Comparison of ENCODE assay signal across 1 cellular context in the genomic region with DNA sequence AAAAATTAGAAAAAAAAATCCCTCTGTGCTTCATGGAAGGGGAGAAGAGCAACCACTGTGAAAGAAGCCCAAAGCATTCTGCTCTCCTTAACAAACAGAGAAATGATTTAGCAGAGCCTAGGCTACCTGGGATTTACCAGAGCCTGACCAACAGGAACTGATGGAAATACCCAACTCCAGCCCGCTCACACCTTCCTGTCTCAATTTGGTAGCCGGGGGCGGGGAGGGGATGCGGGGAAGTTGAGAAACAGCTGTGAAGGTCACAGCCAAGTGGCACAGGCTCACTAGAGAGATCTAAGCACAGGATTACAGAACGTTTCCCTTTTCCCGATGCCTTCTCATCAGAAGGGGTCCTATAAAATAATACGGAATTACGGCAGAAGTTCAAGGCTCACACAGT.
TF ChIP-seq lines count a peak whose summit lies in the region.

No MANE protein-coding gene starts in this region.

TF ChIP-seq in GM12878, 131 proteins besides CTCF, POLR2A, EP300 and RAD21 (continued from another document and continues in another):
- TF ChIP-seq, protein P1, sequence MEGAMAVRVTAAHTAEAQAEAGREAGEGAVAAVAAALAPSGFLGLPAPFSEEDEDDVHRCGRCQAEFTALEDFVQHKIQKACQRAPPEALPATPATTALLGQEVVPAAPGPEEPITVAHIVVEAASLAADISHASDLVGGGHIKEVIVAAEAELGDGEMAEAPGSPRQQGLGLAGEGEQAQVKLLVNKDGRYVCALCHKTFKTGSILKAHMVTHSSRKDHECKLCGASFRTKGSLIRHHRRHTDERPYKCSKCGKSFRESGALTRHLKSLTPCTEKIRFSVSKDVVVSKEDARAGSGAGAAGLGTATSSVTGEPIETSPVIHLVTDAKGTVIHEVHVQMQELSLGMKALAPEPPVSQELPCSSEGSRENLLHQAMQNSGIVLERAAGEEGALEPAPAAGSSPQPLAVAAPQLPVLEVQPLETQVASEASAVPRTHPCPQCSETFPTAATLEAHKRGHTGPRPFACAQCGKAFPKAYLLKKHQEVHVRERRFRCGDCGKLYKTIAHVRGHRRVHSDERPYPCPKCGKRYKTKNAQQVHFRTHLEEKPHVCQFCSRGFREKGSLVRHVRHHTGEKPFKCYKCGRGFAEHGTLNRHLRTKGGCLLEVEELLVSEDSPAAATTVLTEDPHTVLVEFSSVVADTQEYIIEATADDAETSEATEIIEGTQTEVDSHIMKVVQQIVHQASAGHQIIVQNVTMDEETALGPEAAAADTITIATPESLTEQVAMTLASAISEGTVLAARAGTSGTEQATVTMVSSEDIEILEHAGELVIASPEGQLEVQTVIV (IDR thresholded peaks at IDR 0.05; ENCODE audit: borderline replicate concordance, partially characterized antibody) = no peak
- TF ChIP-seq TAF1 (IDR thresholded peaks at IDR 0.05; ENCODE audit: borderline replicate concordance, low read depth, low read length) = no peak
- peak; percentile 39; the same call in 1 of the 2 replicates for TF ChIP-seq CREM (IDR thresholded peaks at IDR 0.05; ENCODE audit: low read depth)
- TF ChIP-seq, protein P2, sequence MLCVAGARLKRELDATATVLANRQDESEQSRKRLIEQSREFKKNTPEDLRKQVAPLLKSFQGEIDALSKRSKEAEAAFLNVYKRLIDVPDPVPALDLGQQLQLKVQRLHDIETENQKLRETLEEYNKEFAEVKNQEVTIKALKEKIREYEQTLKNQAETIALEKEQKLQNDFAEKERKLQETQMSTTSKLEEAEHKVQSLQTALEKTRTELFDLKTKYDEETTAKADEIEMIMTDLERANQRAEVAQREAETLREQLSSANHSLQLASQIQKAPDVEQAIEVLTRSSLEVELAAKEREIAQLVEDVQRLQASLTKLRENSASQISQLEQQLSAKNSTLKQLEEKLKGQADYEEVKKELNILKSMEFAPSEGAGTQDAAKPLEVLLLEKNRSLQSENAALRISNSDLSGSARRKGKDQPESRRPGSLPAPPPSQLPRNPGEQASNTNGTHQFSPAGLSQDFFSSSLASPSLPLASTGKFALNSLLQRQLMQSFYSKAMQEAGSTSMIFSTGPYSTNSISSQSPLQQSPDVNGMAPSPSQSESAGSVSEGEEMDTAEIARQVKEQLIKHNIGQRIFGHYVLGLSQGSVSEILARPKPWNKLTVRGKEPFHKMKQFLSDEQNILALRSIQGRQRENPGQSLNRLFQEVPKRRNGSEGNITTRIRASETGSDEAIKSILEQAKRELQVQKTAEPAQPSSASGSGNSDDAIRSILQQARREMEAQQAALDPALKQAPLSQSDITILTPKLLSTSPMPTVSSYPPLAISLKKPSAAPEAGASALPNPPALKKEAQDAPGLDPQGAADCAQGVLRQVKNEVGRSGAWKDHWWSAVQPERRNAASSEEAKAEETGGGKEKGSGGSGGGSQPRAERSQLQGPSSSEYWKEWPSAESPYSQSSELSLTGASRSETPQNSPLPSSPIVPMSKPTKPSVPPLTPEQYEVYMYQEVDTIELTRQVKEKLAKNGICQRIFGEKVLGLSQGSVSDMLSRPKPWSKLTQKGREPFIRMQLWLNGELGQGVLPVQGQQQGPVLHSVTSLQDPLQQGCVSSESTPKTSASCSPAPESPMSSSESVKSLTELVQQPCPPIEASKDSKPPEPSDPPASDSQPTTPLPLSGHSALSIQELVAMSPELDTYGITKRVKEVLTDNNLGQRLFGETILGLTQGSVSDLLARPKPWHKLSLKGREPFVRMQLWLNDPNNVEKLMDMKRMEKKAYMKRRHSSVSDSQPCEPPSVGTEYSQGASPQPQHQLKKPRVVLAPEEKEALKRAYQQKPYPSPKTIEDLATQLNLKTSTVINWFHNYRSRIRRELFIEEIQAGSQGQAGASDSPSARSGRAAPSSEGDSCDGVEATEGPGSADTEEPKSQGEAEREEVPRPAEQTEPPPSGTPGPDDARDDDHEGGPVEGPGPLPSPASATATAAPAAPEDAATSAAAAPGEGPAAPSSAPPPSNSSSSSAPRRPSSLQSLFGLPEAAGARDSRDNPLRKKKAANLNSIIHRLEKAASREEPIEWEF (IDR thresholded peaks at IDR 0.05; ENCODE audit: insufficient replicate concordance, low read depth, low read length) = no peak
- no peak for TF ChIP-seq YBX1 (IDR thresholded peaks at IDR 0.05)
- no peak for TF ChIP-seq GABPA (IDR thresholded peaks at IDR 0.05; ENCODE audit: low read depth)
- no peak for TF ChIP-seq RCOR1 (conservative IDR thresholded peaks at IDR 0.05; ENCODE audit: low read depth, low read length)
- no peak for TF ChIP-seq SMAD1 (IDR thresholded peaks at IDR 0.05; ENCODE audit: low read depth, partially characterized antibody)
- no peak for TF ChIP-seq ZNF384 (IDR thresholded peaks at IDR 0.05; ENCODE audit: borderline replicate concordance, low read depth, low read length)
- TF ChIP-seq NFXL1 (IDR thresholded peaks at IDR 0.05; ENCODE audit: borderline replicate concordance) = no peak
- TF ChIP-seq, protein P3, sequence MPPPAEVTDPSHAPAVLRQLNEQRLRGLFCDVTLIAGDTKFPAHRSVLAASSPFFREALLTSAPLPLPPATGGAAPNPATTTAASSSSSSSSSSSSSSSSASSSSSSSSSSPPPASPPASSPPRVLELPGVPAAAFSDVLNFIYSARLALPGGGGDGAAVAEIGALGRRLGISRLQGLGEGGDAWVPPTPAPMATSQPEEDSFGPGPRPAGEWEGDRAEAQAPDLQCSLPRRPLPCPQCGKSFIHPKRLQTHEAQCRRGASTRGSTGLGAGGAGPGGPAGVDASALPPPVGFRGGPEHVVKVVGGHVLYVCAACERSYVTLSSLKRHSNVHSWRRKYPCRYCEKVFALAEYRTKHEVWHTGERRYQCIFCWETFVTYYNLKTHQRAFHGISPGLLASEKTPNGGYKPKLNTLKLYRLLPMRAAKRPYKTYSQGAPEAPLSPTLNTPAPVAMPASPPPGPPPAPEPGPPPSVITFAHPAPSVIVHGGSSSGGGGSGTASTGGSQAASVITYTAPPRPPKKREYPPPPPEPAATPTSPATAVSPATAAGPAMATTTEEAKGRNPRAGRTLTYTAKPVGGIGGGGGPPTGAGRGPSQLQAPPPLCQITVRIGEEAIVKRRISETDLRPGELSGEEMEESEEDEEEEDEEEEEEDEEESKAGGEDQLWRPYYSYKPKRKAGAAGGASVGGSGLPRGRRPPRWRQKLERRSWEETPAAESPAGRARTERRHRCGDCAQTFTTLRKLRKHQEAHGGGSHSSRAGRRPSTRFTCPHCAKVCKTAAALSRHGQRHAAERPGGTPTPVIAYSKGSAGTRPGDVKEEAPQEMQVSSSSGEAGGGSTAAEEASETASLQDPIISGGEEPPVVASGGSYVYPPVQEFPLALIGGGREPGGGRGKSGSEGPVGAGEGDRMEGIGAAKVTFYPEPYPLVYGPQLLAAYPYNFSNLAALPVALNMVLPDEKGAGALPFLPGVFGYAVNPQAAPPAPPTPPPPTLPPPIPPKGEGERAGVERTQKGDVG (CRISPR knock-in tag; IDR thresholded peaks at IDR 0.05) = no peak
- TF ChIP-seq ZZZ3 (IDR thresholded peaks at IDR 0.05; ENCODE audit: control insufficient read depth, insufficient read length, low read depth) = no peak
- TF ChIP-seq KDM1A (IDR thresholded peaks at IDR 0.05; ENCODE audit: borderline replicate concordance) = no peak
- TF ChIP-seq SIX5 (IDR thresholded peaks at IDR 0.05; ENCODE audit: low read depth, low read length, severe bottlenecking) = no peak
- peak in 1 of 2 experiments; percentile 23; a peak in 1 of 4 replicates for TF ChIP-seq ETV6 (conservative IDR thresholded peaks at IDR 0.05 in 1 of 2, IDR thresholded peaks at IDR 0.05 in 1 of 2; ENCODE audit: borderline replicate concordance in 1 of 2, low read depth in 1 of 2)
- no peak for TF ChIP-seq ZNF217 (IDR thresholded peaks at IDR 0.05)
- no peak for TF ChIP-seq SP1 (IDR thresholded peaks at IDR 0.05; ENCODE audit: low read depth, low read length)
- no peak for TF ChIP-seq BRCA1 (IDR thresholded peaks at IDR 0.05; ENCODE audit: low read depth, low read length)
- TF ChIP-seq ZNF622 (IDR thresholded peaks at IDR 0.05) = no peak
- TF ChIP-seq, protein P4, sequence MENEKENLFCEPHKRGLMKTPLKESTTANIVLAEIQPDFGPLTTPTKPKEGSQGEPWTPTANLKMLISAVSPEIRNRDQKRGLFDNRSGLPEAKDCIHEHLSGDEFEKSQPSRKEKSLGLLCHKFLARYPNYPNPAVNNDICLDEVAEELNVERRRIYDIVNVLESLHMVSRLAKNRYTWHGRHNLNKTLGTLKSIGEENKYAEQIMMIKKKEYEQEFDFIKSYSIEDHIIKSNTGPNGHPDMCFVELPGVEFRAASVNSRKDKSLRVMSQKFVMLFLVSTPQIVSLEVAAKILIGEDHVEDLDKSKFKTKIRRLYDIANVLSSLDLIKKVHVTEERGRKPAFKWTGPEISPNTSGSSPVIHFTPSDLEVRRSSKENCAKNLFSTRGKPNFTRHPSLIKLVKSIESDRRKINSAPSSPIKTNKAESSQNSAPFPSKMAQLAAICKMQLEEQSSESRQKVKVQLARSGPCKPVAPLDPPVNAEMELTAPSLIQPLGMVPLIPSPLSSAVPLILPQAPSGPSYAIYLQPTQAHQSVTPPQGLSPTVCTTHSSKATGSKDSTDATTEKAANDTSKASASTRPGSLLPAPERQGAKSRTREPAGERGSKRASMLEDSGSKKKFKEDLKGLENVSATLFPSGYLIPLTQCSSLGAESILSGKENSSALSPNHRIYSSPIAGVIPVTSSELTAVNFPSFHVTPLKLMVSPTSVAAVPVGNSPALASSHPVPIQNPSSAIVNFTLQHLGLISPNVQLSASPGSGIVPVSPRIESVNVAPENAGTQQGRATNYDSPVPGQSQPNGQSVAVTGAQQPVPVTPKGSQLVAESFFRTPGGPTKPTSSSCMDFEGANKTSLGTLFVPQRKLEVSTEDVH (IDR thresholded peaks at IDR 0.05; ENCODE audit: low read depth, partially characterized antibody) = no peak
- no peak for TF ChIP-seq NBN (IDR thresholded peaks at IDR 0.05)
- 0 out of 2 replicates have a peak, but pooled peaks have one; percentile 28 for TF ChIP-seq BCL11A (IDR thresholded peaks at IDR 0.05; ENCODE audit: low read depth, low read length)
- TF ChIP-seq BACH1 (IDR thresholded peaks at IDR 0.05; ENCODE audit: borderline replicate concordance) = no peak
- TF ChIP-seq STAT3 (IDR thresholded peaks at IDR 0.05; ENCODE audit: low read depth, low read length) = no peak
- TF ChIP-seq TCF3 (IDR thresholded peaks at IDR 0.05; ENCODE audit: borderline replicate concordance, insufficient read depth, low read depth, low read length) = no peak
- TF ChIP-seq, protein P5, sequence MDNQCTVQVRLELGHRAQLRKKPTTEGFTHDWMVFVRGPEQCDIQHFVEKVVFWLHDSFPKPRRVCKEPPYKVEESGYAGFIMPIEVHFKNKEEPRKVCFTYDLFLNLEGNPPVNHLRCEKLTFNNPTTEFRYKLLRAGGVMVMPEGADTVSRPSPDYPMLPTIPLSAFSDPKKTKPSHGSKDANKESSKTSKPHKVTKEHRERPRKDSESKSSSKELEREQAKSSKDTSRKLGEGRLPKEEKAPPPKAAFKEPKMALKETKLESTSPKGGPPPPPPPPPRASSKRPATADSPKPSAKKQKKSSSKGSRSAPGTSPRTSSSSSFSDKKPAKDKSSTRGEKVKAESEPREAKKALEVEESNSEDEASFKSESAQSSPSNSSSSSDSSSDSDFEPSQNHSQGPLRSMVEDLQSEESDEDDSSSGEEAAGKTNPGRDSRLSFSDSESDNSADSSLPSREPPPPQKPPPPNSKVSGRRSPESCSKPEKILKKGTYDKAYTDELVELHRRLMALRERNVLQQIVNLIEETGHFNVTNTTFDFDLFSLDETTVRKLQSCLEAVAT (IDR thresholded peaks at IDR 0.05) = no peak
- no peak for TF ChIP-seq LARP7 (IDR thresholded peaks at IDR 0.05)
- TF ChIP-seq, protein P6, sequence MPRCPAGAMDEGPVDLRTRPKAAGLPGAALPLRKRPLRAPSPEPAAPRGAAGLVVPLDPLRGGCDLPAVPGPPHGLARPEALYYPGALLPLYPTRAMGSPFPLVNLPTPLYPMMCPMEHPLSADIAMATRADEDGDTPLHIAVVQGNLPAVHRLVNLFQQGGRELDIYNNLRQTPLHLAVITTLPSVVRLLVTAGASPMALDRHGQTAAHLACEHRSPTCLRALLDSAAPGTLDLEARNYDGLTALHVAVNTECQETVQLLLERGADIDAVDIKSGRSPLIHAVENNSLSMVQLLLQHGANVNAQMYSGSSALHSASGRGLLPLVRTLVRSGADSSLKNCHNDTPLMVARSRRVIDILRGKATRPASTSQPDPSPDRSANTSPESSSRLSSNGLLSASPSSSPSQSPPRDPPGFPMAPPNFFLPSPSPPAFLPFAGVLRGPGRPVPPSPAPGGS (IDR thresholded peaks at IDR 0.05; ENCODE audit: borderline replicate concordance, insufficient read depth, low read depth, low read length, poor library complexity, severe bottlenecking) = no peak
- TF ChIP-seq, protein P7, sequence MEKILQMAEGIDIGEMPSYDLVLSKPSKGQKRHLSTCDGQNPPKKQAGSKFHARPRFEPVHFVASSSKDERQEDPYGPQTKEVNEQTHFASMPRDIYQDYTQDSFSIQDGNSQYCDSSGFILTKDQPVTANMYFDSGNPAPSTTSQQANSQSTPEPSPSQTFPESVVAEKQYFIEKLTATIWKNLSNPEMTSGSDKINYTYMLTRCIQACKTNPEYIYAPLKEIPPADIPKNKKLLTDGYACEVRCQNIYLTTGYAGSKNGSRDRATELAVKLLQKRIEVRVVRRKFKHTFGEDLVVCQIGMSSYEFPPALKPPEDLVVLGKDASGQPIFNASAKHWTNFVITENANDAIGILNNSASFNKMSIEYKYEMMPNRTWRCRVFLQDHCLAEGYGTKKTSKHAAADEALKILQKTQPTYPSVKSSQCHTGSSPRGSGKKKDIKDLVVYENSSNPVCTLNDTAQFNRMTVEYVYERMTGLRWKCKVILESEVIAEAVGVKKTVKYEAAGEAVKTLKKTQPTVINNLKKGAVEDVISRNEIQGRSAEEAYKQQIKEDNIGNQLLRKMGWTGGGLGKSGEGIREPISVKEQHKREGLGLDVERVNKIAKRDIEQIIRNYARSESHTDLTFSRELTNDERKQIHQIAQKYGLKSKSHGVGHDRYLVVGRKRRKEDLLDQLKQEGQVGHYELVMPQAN (conservative IDR thresholded peaks at IDR 0.05) = no peak
- peak; percentile 13 for TF ChIP-seq RELA (IDR thresholded peaks at IDR 0.05; ENCODE audit: borderline replicate concordance, partially characterized antibody)
- TF ChIP-seq ESRRA (IDR thresholded peaks at IDR 0.05; ENCODE audit: low read length) = no peak; the same call in 1 of the 2 replicates
- no peak for TF ChIP-seq TCF7 (IDR thresholded peaks at IDR 0.05; ENCODE audit: borderline replicate concordance)
- TF ChIP-seq KLF5 (IDR thresholded peaks at IDR 0.05; ENCODE audit: partially characterized antibody) = no peak
